8 cellular contexts compared by ENCODE assay signal in genomic region chr18:59308201-59309014, GRCh38. TPM values are rescaled to one million over a fixed set of nuclear protein-coding genes. Genes with fewer than 3 reads are reported as not detected.
DNase-seq lines count a peak whose midpoint lies in the region; ATAC-seq and TF ChIP-seq lines count a peak whose summit lies in the region.

No MANE protein-coding gene starts in this region.

- H3F3A ChIP-seq in PC-9 (ENCODE audit: insufficient read depth, low read depth): no peaks in the 10 kb centered on the region

- peak overlapping the region; percentile 69; the same call in 1 of the 2 replicates for H2AFZ ChIP-seq in PC-9

- DNase-seq in COLO829 (ENCODE audit: low spot score) (peak; percentile 40), HuH-7 (ENCODE audit: low spot score) (peak; percentile 63), PC-9 (peak in 1 of 2 experiments; percentile 73), activated T-helper 1 cell treated with Interleukin-2 at 50 U/mL for 16 hours (ENCODE audit: low read depth) (peak; percentile 50), fibroblast of pulmonary artery (ENCODE audit: low read depth) (peak; percentile 62), nephron progenitor cell (peak; percentile 88)

- CTCF ChIA-PET in PC-9 (lab: Charles Lee): interaction anchor here (0.5 to 2.4 kb wide), 3 partner anchors 94 to 1447 kb away, joined by 6 to 26 read pairs (median 6); no protein-coding TSS in a partner anchor

- H3K27me3 ChIP-seq in PC-9 (ENCODE audit: insufficient read depth, low read depth): no peaks in the 10 kb centered on the region

- H3K9me3 Mint-ChIP-seq in nephron progenitor cell: no peaks in the 10 kb centered on the region
- H3K9me3 Mint-ChIP-seq in stimulated activated naive CD8-positive, alpha-beta T cell treated with anti-CD3 and anti-CD28 coated beads, Interleukin-15, Interleukin-2, amounts not matched to agents 100 ng/mL and 50 ng/mL, for 24 hours: no peaks in the 10 kb centered on the region

- BruUV-seq in PC-9 (replicated peaks; lab: Mats Ljungman, UMichigan): no TSS peak

- peaks cover 5% of the 10 kb centered on the region for H3K4me1 Mint-ChIP-seq in nephron progenitor cell
- H3K4me1 Mint-ChIP-seq in stimulated activated naive CD8-positive, alpha-beta T cell treated with anti-CD3 and anti-CD28 coated beads, Interleukin-15, Interleukin-2, amounts not matched to agents 100 ng/mL and 50 ng/mL, for 24 hours (ENCODE audit: low read depth): no peaks in the 10 kb centered on the region

- peak overlapping the region; percentile 82 for H3K4me2 ChIP-seq in PC-9

- H3K9me3 ChIP-seq in PC-9 (ENCODE audit: insufficient read depth, low read depth): no peaks in the 10 kb centered on the region

- no peak overlapping the region for H3K27ac ChIP-seq in PC-9

- H3K4me3 Mint-ChIP-seq in nephron progenitor cell: peak overlapping the region; percentile 29
- peak overlapping the region; percentile 33 for H3K4me3 Mint-ChIP-seq in stimulated activated naive CD8-positive, alpha-beta T cell treated with anti-CD3 and anti-CD28 coated beads, Interleukin-15, Interleukin-2, amounts not matched to agents 100 ng/mL and 50 ng/mL, for 24 hours

- H3K36me3 Mint-ChIP-seq in nephron progenitor cell (ENCODE audit: low read depth): no peaks in the 10 kb centered on the region
- H3K36me3 Mint-ChIP-seq in stimulated activated naive CD8-positive, alpha-beta T cell treated with anti-CD3 and anti-CD28 coated beads, Interleukin-15, Interleukin-2, amounts not matched to agents 100 ng/mL and 50 ng/mL, for 24 hours (ENCODE audit: low read depth): no peaks in the 10 kb centered on the region

- no peak overlapping the region for H3K27ac Mint-ChIP-seq in nephron progenitor cell
- no peak overlapping the region for H3K27ac Mint-ChIP-seq in stimulated activated naive CD8-positive, alpha-beta T cell treated with anti-CD3 and anti-CD28 coated beads, Interleukin-15, Interleukin-2, amounts not matched to agents 100 ng/mL and 50 ng/mL, for 24 hours

- no peaks in the 10 kb centered on the region for H3K36me3 ChIP-seq in PC-9 (ENCODE audit: low read depth)

- no peaks in the 10 kb centered on the region for H3K79me2 ChIP-seq in PC-9 (ENCODE audit: low read depth)

- H3K4me1 ChIP-seq in PC-9 (replicated peaks; ENCODE audit: insufficient read depth): no peaks in the 10 kb centered on the region

- no peaks in the 10 kb centered on the region for H3K9me2 ChIP-seq in PC-9 (ENCODE audit: insufficient read depth)

- POLR2A ChIA-PET in PC-9 (lab: Charles Lee; ENCODE audit: unreplicated experiment): no interaction called here

- ATAC-seq in GM21447 (IDR thresholded peaks at IDR 0.05; ENCODE audit: unreplicated experiment): peak; percentile 78

- H3K27me3 Mint-ChIP-seq in nephron progenitor cell (ENCODE audit: low read depth, poor library complexity): peaks cover 87% of the 10 kb centered on the region
- H3K27me3 Mint-ChIP-seq in stimulated activated naive CD8-positive, alpha-beta T cell treated with anti-CD3 and anti-CD28 coated beads, Interleukin-15, Interleukin-2, amounts not matched to agents 100 ng/mL and 50 ng/mL, for 24 hours: peaks cover 51% of the 10 kb centered on the region

- no peaks in the 10 kb centered on the region for H4K20me1 ChIP-seq in PC-9 (ENCODE audit: insufficient read depth)

- H3K4me3 ChIP-seq in PC-9 (peak overlapping the region; percentile 44; the same call in 1 of the 2 replicates), fibroblast of pulmonary artery (replicated peaks; ENCODE audit: low read depth, low read length) (peak overlapping the region; percentile 40)

- intact Hi-C loops in PC-9 (cut with micrococcal nuclease; ENCODE audit: unreplicated experiment): loop anchor here (2.0 kb wide), 2 partner anchors 60 to 94 kb away; no protein-coding TSS in a partner anchor

- peak; percentile 78 for TF ChIP-seq CTCF in PC-9 (conservative IDR thresholded peaks at IDR 0.05)
- TF ChIP-seq CTCF in fibroblast of pulmonary artery (IDR thresholded peaks at IDR 0.05; ENCODE audit: low read length, missing control alignments): peak; percentile 47
- TF ChIP-seq CTCF in nephron progenitor cell (IDR thresholded peaks at IDR 0.05): peak; percentile 81

RNA-seq across cellular contexts. Expression of gene CPLX4, which starts 10.0 kb away (rescaled TPM):
- total RNA-seq in PC-9 (2021): not detected in 2 replicates

RNA-seq across cellular contexts. Expression of gene RAX, which starts 35.2 kb away (rescaled TPM):
- total RNA-seq in PC-9 (2021): not detected in 2 replicates

RNA-seq across cellular contexts. Expression of gene LMAN1, which starts 50.7 kb away (rescaled TPM):
- 77.3 and 78.3 TPM in 2 replicates for total RNA-seq in PC-9 (2021)
